Comparison of ENCODE assay signal across 8 cellular contexts in the genomic region with DNA sequence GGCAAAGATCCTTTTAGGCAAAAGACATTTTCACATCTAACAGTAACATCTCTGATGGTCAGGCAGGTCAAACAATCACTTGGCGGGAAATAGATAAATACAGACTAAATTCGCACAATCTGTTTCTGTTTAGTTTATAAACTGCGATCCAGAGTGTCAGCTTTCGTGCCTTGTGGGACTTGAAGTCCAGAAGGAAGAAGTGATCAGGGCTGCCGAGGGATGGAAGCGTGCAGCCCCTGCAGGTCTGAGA. TPM values are rescaled to one million over a fixed set of nuclear protein-coding genes. Genes with fewer than 3 reads are reported as not detected.
DNase-seq lines count a peak whose midpoint lies in the region; FAIRE-seq and TF ChIP-seq lines count a peak whose summit lies in the region.

No MANE protein-coding gene starts in this region.

- H3K9me2 ChIP-seq in neural cell (ENCODE audit: insufficient read depth, low read length), result no peaks in the 10 kb centered on the region

- H3K27me3 ChIP-seq in BLaER1 treated with 17β-estradiol and CSF1 and Interleukin-3, amounts not matched to agents 10 nM and 100 nM, result no peaks in the 10 kb centered on the region
- H3K27me3 ChIP-seq in MG63, result no peaks in the 10 kb centered on the region
- no peaks in the 10 kb centered on the region for H3K27me3 ChIP-seq in effector memory CD4-positive, alpha-beta T cell (replicated peaks; ENCODE audit: control insufficient read depth, insufficient read depth, low read length, poor library complexity, severe bottlenecking)
- no peaks in the 10 kb centered on the region for H3K27me3 ChIP-seq in neural cell (ENCODE audit: insufficient read depth, low read depth, low read length)

- peak overlapping the region; percentile 63 to 81 (median 75) for H3K4me2 ChIP-seq in BLaER1 treated with 17β-estradiol and CSF1 and Interleukin-3, amounts not matched to agents 10 nM and 100 nM
- peak overlapping the region; percentile 56 for H3K4me2 ChIP-seq in neural cell (ENCODE audit: low read length)

- peaks cover 0 to 30% (median 9%) of the 10 kb centered on the region in 11 experiments; a peak in 6 of 22 replicates for H4K20me1 ChIP-seq in BLaER1 treated with 17β-estradiol and CSF1 and Interleukin-3, amounts not matched to agents 10 nM and 100 nM
- H4K20me1 ChIP-seq in neural cell (ENCODE audit: insufficient read depth), result no peaks in the 10 kb centered on the region

- no peaks in the 10 kb centered on the region for H3F3A ChIP-seq in neural cell (ENCODE audit: insufficient read depth, low read length, poor library complexity, severe bottlenecking)

- no peak for TF ChIP-seq EP300 in neural cell (conservative IDR thresholded peaks at IDR 0.05; ENCODE audit: poor library complexity, severe bottlenecking)

- no peaks in the 10 kb centered on the region for H3K9me3 ChIP-seq in BLaER1 treated with 17β-estradiol and CSF1 and Interleukin-3, amounts not matched to agents 10 nM and 100 nM (replicated peaks in 1 of 11)
- H3K9me3 ChIP-seq in MG63 (no peaks in the 10 kb centered on the region), neural cell (ENCODE audit: low read length) (no peaks in the 10 kb centered on the region)
- H3K9me3 ChIP-seq in effector memory CD4-positive, alpha-beta T cell (ENCODE audit: control insufficient read depth, low read length), result no peaks in the 10 kb centered on the region

- H3K4me1 ChIP-seq in BLaER1 treated with 17β-estradiol and CSF1 and Interleukin-3, amounts not matched to agents 10 nM and 100 nM, result peaks cover 8 to 18% (median 14%) of the 10 kb centered on the region in 10 experiments
- H3K4me1 ChIP-seq in effector memory CD4-positive, alpha-beta T cell (ENCODE audit: control insufficient read depth, insufficient read depth, low read length, poor library complexity, severe bottlenecking), result peaks cover 3% of the 10 kb centered on the region

- H2AFZ ChIP-seq in neural cell (ENCODE audit: low read depth, low read length), result peak overlapping the region; percentile 0

- H3K4me3 ChIP-seq in BLaER1 treated with 17β-estradiol and CSF1 and Interleukin-3, amounts not matched to agents 10 nM and 100 nM, result peak overlapping the region; percentile 79 to 94 (median 87)
- H3K4me3 ChIP-seq in MG63, result peak overlapping the region; percentile 69
- H3K4me3 ChIP-seq in effector memory CD4-positive, alpha-beta T cell (ENCODE audit: insufficient read depth, low read depth, low read length, poor library complexity, severe bottlenecking), result peak overlapping the region; percentile 74
- peak overlapping the region; percentile 99 for H3K4me3 ChIP-seq in neural cell (ENCODE audit: low read length)

- no peak for DNase-seq in MG63
- no peak for DNase-seq in effector memory CD4-positive, alpha-beta T cell
- DNase-seq in NCI-H128 (lab: John Stamatoyannopoulos, UW; ENCODE audit: unreplicated experiment), result no peak
- DNase-seq in C1 segment of cervical spinal cord (lab: John Stamatoyannopoulos, UW), result no peak
- no peak for DNase-seq in GM19239 (ENCODE audit: insufficient read length, low spot score)
- no peak for DNase-seq in NCI-H526 treated with DMSO at 0.1 percent for 48 hours (lab: John Stamatoyannopoulos, UW)

- peaks cover 0 to 6% (median under 1%) of the 10 kb centered on the region in 11 experiments; a peak in 5 of 22 replicates for H3K36me3 ChIP-seq in BLaER1 treated with 17β-estradiol and CSF1 and Interleukin-3, amounts not matched to agents 10 nM and 100 nM
- H3K36me3 ChIP-seq in MG63 (no peaks in the 10 kb centered on the region), neural cell (ENCODE audit: insufficient read depth, low read length) (no peaks in the 10 kb centered on the region)
- H3K36me3 ChIP-seq in effector memory CD4-positive, alpha-beta T cell (ENCODE audit: control insufficient read depth, insufficient read depth, low read length), result no peaks in the 10 kb centered on the region

- no peak for TF ChIP-seq CTCF in neural cell (IDR thresholded peaks at IDR 0.05; ENCODE audit: poor library complexity, severe bottlenecking)

- no peak for FAIRE-seq in GM19239 (lab: Jason Lieb, UNC)

- H3K27ac ChIP-seq in BLaER1 treated with 17β-estradiol and CSF1 and Interleukin-3, amounts not matched to agents 10 nM and 100 nM, result peak overlapping the region in 8 of 11 experiments; percentile 32 to 96 (median 68); a peak in 16 of 22 replicates
- H3K27ac ChIP-seq in effector memory CD4-positive, alpha-beta T cell (ENCODE audit: insufficient read depth, low read length, poor library complexity, severe bottlenecking), result peak overlapping the region; percentile 13
- H3K27ac ChIP-seq in neural cell (ENCODE audit: low read length), result no peak overlapping the region

- peak overlapping the region; percentile 49 to 95 (median 90); a peak in 20 of 22 replicates for H3K9ac ChIP-seq in BLaER1 treated with 17β-estradiol and CSF1 and Interleukin-3, amounts not matched to agents 10 nM and 100 nM
- H3K9ac ChIP-seq in neural cell (ENCODE audit: low read length), result no peak overlapping the region

- peaks cover 7% of the 10 kb centered on the region for H3K79me2 ChIP-seq in neural cell (replicated peaks; ENCODE audit: insufficient read depth, low read length)

- TF ChIP-seq RAD21 in neural cell (conservative IDR thresholded peaks at IDR 0.05), result no peak

TF ChIP-seq in neural cell, 6 proteins besides CTCF, POLR2A, EP300 and RAD21:
- TF ChIP-seq EZH2 (IDR thresholded peaks at IDR 0.05; ENCODE audit: borderline replicate concordance, insufficient read depth, low read length, poor library complexity, severe bottlenecking), result no peak
- TF ChIP-seq MXI1 (conservative IDR thresholded peaks at IDR 0.05; ENCODE audit: poor library complexity, severe bottlenecking), result no peak
- TF ChIP-seq SMC3 (conservative IDR thresholded peaks at IDR 0.05; ENCODE audit: poor library complexity), result no peak
- TF ChIP-seq, protein P1, sequence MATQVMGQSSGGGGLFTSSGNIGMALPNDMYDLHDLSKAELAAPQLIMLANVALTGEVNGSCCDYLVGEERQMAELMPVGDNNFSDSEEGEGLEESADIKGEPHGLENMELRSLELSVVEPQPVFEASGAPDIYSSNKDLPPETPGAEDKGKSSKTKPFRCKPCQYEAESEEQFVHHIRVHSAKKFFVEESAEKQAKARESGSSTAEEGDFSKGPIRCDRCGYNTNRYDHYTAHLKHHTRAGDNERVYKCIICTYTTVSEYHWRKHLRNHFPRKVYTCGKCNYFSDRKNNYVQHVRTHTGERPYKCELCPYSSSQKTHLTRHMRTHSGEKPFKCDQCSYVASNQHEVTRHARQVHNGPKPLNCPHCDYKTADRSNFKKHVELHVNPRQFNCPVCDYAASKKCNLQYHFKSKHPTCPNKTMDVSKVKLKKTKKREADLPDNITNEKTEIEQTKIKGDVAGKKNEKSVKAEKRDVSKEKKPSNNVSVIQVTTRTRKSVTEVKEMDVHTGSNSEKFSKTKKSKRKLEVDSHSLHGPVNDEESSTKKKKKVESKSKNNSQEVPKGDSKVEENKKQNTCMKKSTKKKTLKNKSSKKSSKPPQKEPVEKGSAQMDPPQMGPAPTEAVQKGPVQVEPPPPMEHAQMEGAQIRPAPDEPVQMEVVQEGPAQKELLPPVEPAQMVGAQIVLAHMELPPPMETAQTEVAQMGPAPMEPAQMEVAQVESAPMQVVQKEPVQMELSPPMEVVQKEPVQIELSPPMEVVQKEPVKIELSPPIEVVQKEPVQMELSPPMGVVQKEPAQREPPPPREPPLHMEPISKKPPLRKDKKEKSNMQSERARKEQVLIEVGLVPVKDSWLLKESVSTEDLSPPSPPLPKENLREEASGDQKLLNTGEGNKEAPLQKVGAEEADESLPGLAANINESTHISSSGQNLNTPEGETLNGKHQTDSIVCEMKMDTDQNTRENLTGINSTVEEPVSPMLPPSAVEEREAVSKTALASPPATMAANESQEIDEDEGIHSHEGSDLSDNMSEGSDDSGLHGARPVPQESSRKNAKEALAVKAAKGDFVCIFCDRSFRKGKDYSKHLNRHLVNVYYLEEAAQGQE (IDR thresholded peaks at IDR 0.05; ENCODE audit: borderline replicate concordance), result no peak
- no peak for TF ChIP-seq TAF1 (IDR thresholded peaks at IDR 0.05; ENCODE audit: low read depth)

RNA-seq across cellular contexts. Expression of a gene that starts 0.2 kb away (rescaled TPM):
- 1.4 and 2.2 TPM in 2 replicates for total RNA-seq in MG63 (2014; rRNA removed; shearing (Covaris generic); ENCODE audit: low replicate concordance)
- polyA plus RNA-seq in neural cell, result 29.7 and 30.8 TPM in 2 replicates
- polyA minus RNA-seq in neural cell, result 24.8 and 28.7 TPM in 2 replicates

RNA-seq across cellular contexts. Expression of a gene that starts 16.8 kb away (rescaled TPM):
- total RNA-seq in MG63 (2014; rRNA removed; shearing (Covaris generic); ENCODE audit: low replicate concordance), result 5.9 and 9.8 TPM in 2 replicates
- polyA plus RNA-seq in neural cell, result 65.0 and 73.3 TPM in 2 replicates
- 223 and 229 TPM in 2 replicates for polyA minus RNA-seq in neural cell
